In genomic region chr6:169848946-169849345, GRCh38 we compare ENCODE assay signal across 21 cellular contexts.
DNase-seq lines count a peak whose midpoint lies in the region; ATAC-seq, FAIRE-seq and TF ChIP-seq lines count a peak whose summit lies in the region.
"Had no signal": no experiment of that assay in that cellular context is flagged by ENCODE, and none has a peak within 500 bp of the region (broad histone marks: within the 10 kb centered on the region; RNA-seq: fewer than 3 reads in every experiment).

No MANE protein-coding gene starts in this region.

- in situ Hi-C loops in HepG2 (cut with HindIII; ENCODE audit: extremely low pct_ligation_motif_present, low pct_unique_long_range_greater_than_20kb): no loop called here

- H3K27me3 Mint-ChIP-seq in CD4-positive, alpha-beta T cell: peaks cover 4% of the 10 kb centered on the region

- POLR2A ChIA-PET in HepG2 (lab: Yijun Ruan, JAX): no interaction called here
- POLR2A ChIA-PET in CD4-positive, alpha-beta T cell (lab: Charles Lee): no interaction called here

- H3K79me2 ChIP-seq in HepG2 (ENCODE audit: insufficient read depth, low read length): no peaks in the 10 kb centered on the region

- H2AFZ ChIP-seq in HepG2 (ENCODE audit: low read length): no peak overlapping the region
- H2AFZ ChIP-seq: GM23248 had no signal

- no peaks in the 10 kb centered on the region for H3K9me3 Mint-ChIP-seq in CD4-positive, alpha-beta T cell

- no peaks in the 10 kb centered on the region for H3K4me1 Mint-ChIP-seq in CD4-positive, alpha-beta T cell (ENCODE audit: low read depth)
- H3K4me1 Mint-ChIP-seq: CD4-positive, alpha-beta memory T cell had no signal

- H3K27ac Mint-ChIP-seq in CD4-positive, alpha-beta T cell: no peak overlapping the region

- TF ChIP-seq RAD21 in HepG2 (CRISPR knock-in tag; IDR thresholded peaks at IDR 0.05): no peak

- H3K9me3 ChIP-seq in HepG2 (ENCODE audit: low read length) (no peaks in the 10 kb centered on the region), right lobe of liver (no peaks in the 10 kb centered on the region)
- no peaks in the 10 kb centered on the region for H3K9me3 ChIP-seq in CD4-positive, alpha-beta T cell (ENCODE audit: control insufficient read depth, low read length)
- H3K9me3 ChIP-seq: HAP-1 had no signal

- no peak overlapping the region for H3K9ac ChIP-seq in HepG2 (ENCODE audit: insufficient read depth, low read depth, low read length)
- H3K9ac ChIP-seq: GM23248 had no signal

- no peak for TF ChIP-seq EP300 in HepG2 (IDR thresholded peaks at IDR 0.05; ENCODE audit: low read depth in 2 of 2, low read length in 2 of 2)
- no peak for TF ChIP-seq EP300 in HepG2 (CRISPR knock-in tag; IDR thresholded peaks at IDR 0.05; ENCODE audit: borderline replicate concordance)

- H3K27ac ChIP-seq in HepG2 (ENCODE audit: extremely low read length, insufficient read depth, low read length) (no peak overlapping the region), right lobe of liver (no peak overlapping the region)
- no peak overlapping the region for H3K27ac ChIP-seq in CD4-positive, alpha-beta T cell (ENCODE audit: low read depth, low read length)
- H3K27ac ChIP-seq: GM23248, HL-60 had no signal

- TF ChIP-seq POLR2A in HepG2 (IDR thresholded peaks at IDR 0.05; ENCODE audit: insufficient read depth in 1 of 2, low read depth in 2 of 2, low read length in 2 of 2) (no peak), right lobe of liver (IDR thresholded peaks at IDR 0.05) (no peak)

- no peak for FAIRE-seq in HepG2 (lab: Jason Lieb, UNC)
- FAIRE-seq: GM12878, RCC 7860 had no signal

- ATAC-seq in HepG2: no peak
- ATAC-seq in right lobe of liver: no peak
- no peak for ATAC-seq in CD4-positive, alpha-beta T cell (ENCODE audit: poor library complexity)
- ATAC-seq: GM12878 had no signal

- 44% methylated on average over 7 of the region's 13 CpGs for WGBS in HepG2 (ENCODE audit: low lambda C conversion rate)
- WGBS in right lobe of liver (ENCODE audit: insufficient coverage, low coverage, low lambda C conversion rate, missing lambda C conversion rate): 80% methylated on average over 5 of the region's 13 CpGs

- no TSS peak for BruUV-seq in HepG2 (replicated peaks; lab: Mats Ljungman, UMichigan)

- CTCF ChIA-PET in HepG2 (lab: Yijun Ruan, JAX; ENCODE audit: low intra/inter-chr PET ratio, low total read pairs): no interaction called here
- CTCF ChIA-PET in CD4-positive, alpha-beta T cell (lab: Charles Lee): no interaction called here

- H3K36me3 ChIP-seq in HepG2 (replicated peaks in 1 of 2; ENCODE audit: control insufficient read depth in 1 of 2, insufficient read depth in 2 of 2, low read length in 2 of 2) (no peaks in the 10 kb centered on the region), right lobe of liver (no peaks in the 10 kb centered on the region)
- H3K36me3 ChIP-seq: HAP-1 had no signal

- H3K4me3 ChIP-seq in HepG2 (replicated peaks in 1 of 3; ENCODE audit: insufficient read depth in 1 of 3, low read depth in 2 of 3, low read length in 3 of 3) (no peak overlapping the region), right lobe of liver (no peak overlapping the region)
- H3K4me3 ChIP-seq: GM12878, GM23248, HAP-1 had no signal

- no peak overlapping the region for H3K4me3 Mint-ChIP-seq in CD4-positive, alpha-beta T cell
- H3K4me3 Mint-ChIP-seq: CD4-positive, alpha-beta memory T cell had no signal

- TF ChIP-seq CTCF in HepG2 (CRISPR knock-in tag; IDR thresholded peaks at IDR 0.05) (no peak), right lobe of liver (IDR thresholded peaks at IDR 0.05) (no peak)
- TF ChIP-seq CTCF in CD4-positive, alpha-beta T cell (IDR thresholded peaks at IDR 0.05): no peak

- peaks cover 21 to 77% of the 10 kb centered on the region in 2 experiments for H3K27me3 ChIP-seq in HepG2 (ENCODE audit: control insufficient read depth in 1 of 2, insufficient read depth in 2 of 2, low read length in 2 of 2)
- H3K27me3 ChIP-seq in right lobe of liver: no peaks in the 10 kb centered on the region
- no peaks in the 10 kb centered on the region for H3K27me3 ChIP-seq in CD4-positive, alpha-beta T cell (ENCODE audit: control insufficient read depth, insufficient read depth, low read length)

- H3K36me3 Mint-ChIP-seq in CD4-positive, alpha-beta T cell (ENCODE audit: low read depth): no peaks in the 10 kb centered on the region
- H3K36me3 Mint-ChIP-seq: CD4-positive, alpha-beta memory T cell had no signal

- H3K4me2 ChIP-seq in HepG2 (ENCODE audit: low read depth, low read length): 0 out of 2 replicates have a peak overlapping the region, but pooled peaks have one; percentile 26

- H3K4me1 ChIP-seq in HepG2 (ENCODE audit: insufficient read depth, low read length) (no peaks in the 10 kb centered on the region), right lobe of liver (no peaks in the 10 kb centered on the region)
- H3K4me1 ChIP-seq: HAP-1 had no signal

- intact Hi-C loops in HepG2 (cut with micrococcal nuclease; ENCODE audit: unreplicated experiment) (no loop called here), right lobe of liver (cut with DNase I) (no loop called here), posterior vena cava (cut with DNase I) (no loop called here)
- intact Hi-C loops in CD4-positive, alpha-beta T cell (cut with DNase I, micrococcal nuclease): no loop called here

- no peaks in the 10 kb centered on the region for H4K20me1 ChIP-seq in HepG2 (ENCODE audit: insufficient read depth, low read length)

- DNase-seq in HepG2 (ENCODE audit: low spot score) (no peak), right lobe of liver (no peak), islet precursor cell (peak; percentile 24), posterior vena cava (ENCODE audit: low spot score) (peak; percentile 64), ureter (ENCODE audit: low spot score) (peak; percentile 27), SW 1271 (lab: John Stamatoyannopoulos, UW) (no peak)
- DNase-seq in CD4-positive, alpha-beta T cell: no peak
- no peak for DNase-seq in activated CD4-positive, alpha-beta T cell treated with anti-CD3 and anti-CD28 coated beads for 4 hours
- DNase-seq: CD4-positive, alpha-beta memory T cell; DND-41; GM23248; KG1; NCI-H1105 treated with DMSO at 0.1 percent for 48 hours; NCI-H2029 treated with DMSO at 0.1 percent for 48 hours; NCI-H524 treated with DMSO at 0.1 percent for 48 hours; NCI-H82; OCI-M1 had no signal

TF ChIP-seq in HepG2, 621 proteins besides CTCF, POLR2A, EP300 and RAD21:
- TF ChIP-seq EZH2 (conservative IDR thresholded peaks at IDR 0.05; ENCODE audit: low read depth, low read length) (0 out of 2 replicates have a peak, but pooled peaks have one; percentile 59), GATAD2A (CRISPR knock-in tag; IDR thresholded peaks at IDR 0.05) (no peak)
TF ChIP-seq in HepG2: peak in this region for 1.

Comparison
In these comparisons a context has a peak if more than half of its experiments do, and no peak if none do; other contexts are left out.
1. DNase-seq: peak in islet precursor cell (single experiment), posterior vena cava (single experiment) and ureter (single experiment); none in HepG2 (single experiment), right lobe of liver (0 of 3), CD4-positive, alpha-beta T cell (0 of 10), activated CD4-positive, alpha-beta T cell treated with anti-CD3 and anti-CD28 coated beads for 4 hours (0 of 2) and SW 1271 (0 of 2).